Comparison of ENCODE assay signal across 11 cellular contexts in genomic region chr19:47363758-47364529, GRCh38. TPM values are rescaled to one million over a fixed set of nuclear protein-coding genes. Genes with fewer than 3 reads are reported as not detected.
DNase-seq lines count a peak whose midpoint lies in the region; ATAC-seq and TF ChIP-seq lines count a peak whose summit lies in the region.
"Had no signal": no experiment of that assay in that cellular context is flagged by ENCODE, and none has a peak within 500 bp of the region (broad histone marks: within the 10 kb centered on the region; RNA-seq: fewer than 3 reads in every experiment).

No MANE protein-coding gene starts in this region.

- BruUV-seq in MCF 10A (replicated peaks; lab: Mats Ljungman, UMichigan), result no TSS peak

- H3K9me3 Mint-ChIP-seq in MCF 10A (ENCODE audit: unreplicated experiment), result no peaks in the 10 kb centered on the region
- H3K9me3 Mint-ChIP-seq: brain, natural killer cell had no signal

- TF ChIP-seq POLR2A in breast epithelium (IDR thresholded peaks at IDR 0.05), result no peak

- H3K27me3 ChIP-seq in breast epithelium, result no peaks in the 10 kb centered on the region
- H3K27me3 ChIP-seq: heart right ventricle, SJCRH30 had no signal

- CTCF ChIA-PET in MCF 10A (lab: Yijun Ruan, JAX), result interaction anchor here (0.6 to 2.2 kb wide), 3 partner anchors 15 to 347 kb away, joined by 3 to 13 read pairs (median 3); partner anchors contain the start of gene DHX34

- no peaks in the 10 kb centered on the region for H3K36me3 ChIP-seq in breast epithelium

- ATAC-seq in esophagus mucosa, result peak; percentile 26
- no peak for ATAC-seq in GM19395 (IDR thresholded peaks at IDR 0.05; ENCODE audit: unreplicated experiment)
- ATAC-seq: activated CD8-positive, alpha-beta T cell treated with anti-CD3 and anti-CD28 coated beads, Interleukin-2, amount 10 ng/mL, durations not matched to agents 7 days and 5 days; heart right ventricle had no signal

- H3K36me3 Mint-ChIP-seq in MCF 10A (ENCODE audit: insufficient read depth, unreplicated experiment), result peaks cover 94% of the 10 kb centered on the region

- no peak overlapping the region for H3K27ac ChIP-seq in breast epithelium
- no peak overlapping the region for H3K27ac ChIP-seq in coronary artery
- H3K27ac ChIP-seq: SJCRH30 had no signal

- no peaks in the 10 kb centered on the region for H3K9me3 ChIP-seq in breast epithelium
- H3K9me3 ChIP-seq: heart right ventricle, SJCRH30 had no signal

- DNase-seq in MCF 10A (ENCODE audit: unreplicated experiment) (peak; percentile 81), breast epithelium (ENCODE audit: low spot score in 2 of 2) (no peak), coronary artery (ENCODE audit: low spot score) (no peak)
- no peak for DNase-seq in activated CD4-positive, CD25-positive, alpha-beta regulatory T cell (lab: John Stamatoyannopoulos, UW)
- DNase-seq: activated CD8-positive, alpha-beta T cell treated with anti-CD3 and anti-CD28 coated beads, Interleukin-2, amount 10 ng/mL, durations not matched to agents 7 days and 5 days; heart right ventricle; natural killer cell; SJCRH30 had no signal

- H3K4me3 ChIP-seq in breast epithelium (no peak overlapping the region), coronary artery (no peak overlapping the region)
- H3K4me3 ChIP-seq: heart right ventricle, SJCRH30 had no signal

- POLR2A ChIA-PET in MCF 10A (lab: Yijun Ruan, JAX), result no interaction called here

- TF ChIP-seq CTCF in MCF 10A (IDR thresholded peaks at IDR 0.05; ENCODE audit: unreplicated experiment) (no peak), breast epithelium (IDR thresholded peaks at IDR 0.05) (no peak), coronary artery (IDR thresholded peaks at IDR 0.05) (no peak)

- H3K4me3 Mint-ChIP-seq in MCF 10A (ENCODE audit: unreplicated experiment), result no peak overlapping the region
- H3K4me3 Mint-ChIP-seq: activated CD8-positive, alpha-beta T cell treated with anti-CD3 and anti-CD28 coated beads, Interleukin-2, amount 10 ng/mL, durations not matched to agents 7 days and 5 days; brain; natural killer cell had no signal

- no peaks in the 10 kb centered on the region for H3K4me1 ChIP-seq in breast epithelium
- H3K4me1 ChIP-seq: SJCRH30 had no signal

- H3K27me3 Mint-ChIP-seq in MCF 10A (ENCODE audit: insufficient read depth, unreplicated experiment), result no peaks in the 10 kb centered on the region
- H3K27me3 Mint-ChIP-seq: brain had no signal

- no peak overlapping the region for H3K27ac Mint-ChIP-seq in MCF 10A (ENCODE audit: low read depth, unreplicated experiment)
- H3K27ac Mint-ChIP-seq: activated CD8-positive, alpha-beta T cell treated with anti-CD3 and anti-CD28 coated beads, Interleukin-2, amount 10 ng/mL, durations not matched to agents 7 days and 5 days; brain; natural killer cell had no signal

- intact Hi-C loops in MCF 10A (cut with micrococcal nuclease), result no loop called here
- intact Hi-C loops in breast epithelium (cut with DNase I; ENCODE audit: low total_unique reads), result no loop called here

- H3K4me1 Mint-ChIP-seq in MCF 10A (ENCODE audit: insufficient read depth, unreplicated experiment), result peaks cover 7% of the 10 kb centered on the region
- H3K4me1 Mint-ChIP-seq: brain, natural killer cell had no signal

RNA-seq across cellular contexts. Expression of gene DHX34, which starts 14.8 kb away (rescaled TPM):
- total RNA-seq in MCF 10A (2022) (27.6 and 34.7 TPM in 2 replicates), breast epithelium (10 to 100 TPM in 2 of 3 donors, 1 to 10 TPM in 1; 6.2 to 20.6 (median 20.5) TPM), esophagus mucosa (7.9 TPM)

RNA-seq across cellular contexts. Expression of gene C5AR2, which starts 32.0 kb away (rescaled TPM):
- total RNA-seq in MCF 10A (2022), result 2.4 and 2.8 TPM in 2 replicates
- total RNA-seq in breast epithelium, result 1 to 10 TPM; 2.9 to 8.8 (median 6.6) TPM
- total RNA-seq in esophagus mucosa, result 1.7 TPM
- total RNA-seq: SJCRH30 had no signal

RNA-seq across cellular contexts. Expression of gene C5AR1, which starts 54.3 kb away (rescaled TPM):
- total RNA-seq in MCF 10A (2022) (1.9 and 4.7 TPM in 2 replicates), breast epithelium (10 to 100 TPM in 2 of 3 donors, 1 to 10 TPM in 1; 7.5 to 20.0 (median 10.8) TPM), esophagus mucosa (1.1 TPM)
- total RNA-seq: SJCRH30 had no signal

RNA-seq across cellular contexts. Expression of gene MEIS3, which starts 55.4 kb away (rescaled TPM):
- total RNA-seq in MCF 10A (2022) (6.6 and 11.2 TPM in 2 replicates), breast epithelium (10 to 100 TPM; 13.1 to 41.6 (median 17.1) TPM), esophagus mucosa (0.64 TPM)
- total RNA-seq: activated CD8-positive, alpha-beta T cell treated with anti-CD3 and anti-CD28 coated beads, Interleukin-2, amount 10 ng/mL, durations not matched to agents 7 days and 5 days; natural killer cell had no signal
